Comparison of ENCODE assay signal across 8 cellular contexts in genomic region chr7:34748244-34749039, GRCh38.
DNase-seq lines count a peak whose midpoint lies in the region; ATAC-seq, FAIRE-seq and TF ChIP-seq lines count a peak whose summit lies in the region.

No MANE protein-coding gene starts in this region.

- H3K9me3 ChIP-seq in gastrocnemius medialis: no peaks in the 10 kb centered on the region
- H3K9me3 ChIP-seq in ascending aorta: no peaks in the 10 kb centered on the region
- H3K9me3 ChIP-seq in CD8-positive, alpha-beta memory T cell (ENCODE audit: low read length): no peaks in the 10 kb centered on the region

- intact Hi-C loops in gastrocnemius medialis (cut with DNase I; ENCODE audit: low total_unique reads) (no loop called here), ascending aorta (cut with DNase I) (no loop called here)

- H3K4me1 ChIP-seq in gastrocnemius medialis (no peaks in the 10 kb centered on the region), ascending aorta (no peaks in the 10 kb centered on the region)
- H3K4me1 ChIP-seq in CD8-positive, alpha-beta memory T cell (ENCODE audit: insufficient read depth, low read length): no peaks in the 10 kb centered on the region

- POLR2A ChIA-PET in activated CD4-positive, alpha-beta memory T cell treated with anti-CD3 and anti-CD28 coated beads, Interleukin-2, amount 10 ng/mL, durations not matched to agents 7 days and 5 days (lab: Charles Lee): no interaction called here
- POLR2A ChIA-PET in CD8-positive, alpha-beta memory T cell (lab: Charles Lee): no interaction called here

- CTCF ChIA-PET in activated CD4-positive, alpha-beta memory T cell treated with anti-CD3 and anti-CD28 coated beads, Interleukin-2, amount 10 ng/mL, durations not matched to agents 7 days and 5 days (lab: Charles Lee): no interaction called here
- CTCF ChIA-PET in CD8-positive, alpha-beta memory T cell (lab: Charles Lee): no interaction called here

- H3K27me3 ChIP-seq in gastrocnemius medialis (no peaks in the 10 kb centered on the region), ascending aorta (no peaks in the 10 kb centered on the region)
- H3K27me3 ChIP-seq in CD8-positive, alpha-beta memory T cell (ENCODE audit: insufficient read depth, low read length, poor library complexity, severe bottlenecking): no peaks in the 10 kb centered on the region

- H3K27ac ChIP-seq in gastrocnemius medialis (peak overlapping the region in 2 of 4 donors; percentile 3 to 37), ascending aorta (no peak overlapping the region)
- H3K27ac ChIP-seq in CD8-positive, alpha-beta memory T cell (ENCODE audit: low read depth, low read length): no peak overlapping the region

- no peak overlapping the region for H3K27ac Mint-ChIP-seq in activated CD4-positive, alpha-beta memory T cell treated with anti-CD3 and anti-CD28 coated beads, Interleukin-2, amount 10 ng/mL, durations not matched to agents 7 days and 5 days
- H3K27ac Mint-ChIP-seq in CD8-positive, alpha-beta memory T cell: no peak overlapping the region

- FAIRE-seq in H54 (lab: Jason Lieb, UNC): peak; percentile 75

- no peak overlapping the region for H3K4me3 Mint-ChIP-seq in activated CD4-positive, alpha-beta memory T cell treated with anti-CD3 and anti-CD28 coated beads, Interleukin-2, amount 10 ng/mL, durations not matched to agents 7 days and 5 days
- H3K4me3 Mint-ChIP-seq in CD8-positive, alpha-beta memory T cell: no peak overlapping the region

- H3K4me1 Mint-ChIP-seq in activated CD4-positive, alpha-beta memory T cell treated with anti-CD3 and anti-CD28 coated beads, Interleukin-2, amount 10 ng/mL, durations not matched to agents 7 days and 5 days: no peaks in the 10 kb centered on the region
- no peaks in the 10 kb centered on the region for H3K4me1 Mint-ChIP-seq in CD8-positive, alpha-beta memory T cell

- in situ Hi-C loops in gastrocnemius medialis (cut with MboI; ENCODE audit: low sequenced_read_pairs in 4 of 4): no loop called here

- no peaks in the 10 kb centered on the region for H3K9me3 Mint-ChIP-seq in activated CD4-positive, alpha-beta memory T cell treated with anti-CD3 and anti-CD28 coated beads, Interleukin-2, amount 10 ng/mL, durations not matched to agents 7 days and 5 days
- H3K9me3 Mint-ChIP-seq in CD8-positive, alpha-beta memory T cell: no peaks in the 10 kb centered on the region

- DNase-seq in H54 (ENCODE audit: insufficient read length, low spot score) (peak; percentile 87), NCI-H774 (lab: John Stamatoyannopoulos, UW) (peak; percentile 89), fibroblast of mammary gland (ENCODE audit: low read depth) (peak; percentile 9), gastrocnemius medialis (peak; percentile 17 to 35), NOMO-1 treated with dmso at 0.1 percent for 144 hours (lab: John Stamatoyannopoulos, UW; ENCODE audit: unreplicated experiment) (no peak), ascending aorta (ENCODE audit: low spot score in 2 of 2) (no peak)
- DNase-seq in activated CD4-positive, alpha-beta memory T cell treated with anti-CD3 and anti-CD28 coated beads, Interleukin-2, amount 10 ng/mL, durations not matched to agents 7 days and 5 days: no peak
- no peak for DNase-seq in CD8-positive, alpha-beta memory T cell

- peak; percentile 72 to 82 for ATAC-seq in gastrocnemius medialis

- H3K36me3 ChIP-seq in gastrocnemius medialis: no peaks in the 10 kb centered on the region
- no peaks in the 10 kb centered on the region for H3K36me3 ChIP-seq in ascending aorta
- H3K36me3 ChIP-seq in CD8-positive, alpha-beta memory T cell (ENCODE audit: insufficient read depth, low read length): no peaks in the 10 kb centered on the region

- no peaks in the 10 kb centered on the region for H3K27me3 Mint-ChIP-seq in activated CD4-positive, alpha-beta memory T cell treated with anti-CD3 and anti-CD28 coated beads, Interleukin-2, amount 10 ng/mL, durations not matched to agents 7 days and 5 days
- H3K27me3 Mint-ChIP-seq in CD8-positive, alpha-beta memory T cell: peaks cover 2 to 16% of the 10 kb centered on the region in 2 donors

- H3K4me3 ChIP-seq in fibroblast of mammary gland (ENCODE audit: control insufficient read depth, low read depth, low read length): no peak overlapping the region
- no peak overlapping the region for H3K4me3 ChIP-seq in gastrocnemius medialis
- no peak overlapping the region for H3K4me3 ChIP-seq in ascending aorta
- no peak overlapping the region for H3K4me3 ChIP-seq in CD8-positive, alpha-beta memory T cell (ENCODE audit: low read length)

- TF ChIP-seq POLR2A in H54 (IDR thresholded peaks at IDR 0.05; ENCODE audit: low read depth, low read length): no peak
- TF ChIP-seq POLR2A in gastrocnemius medialis (IDR thresholded peaks at IDR 0.05): no peak

- H3K36me3 Mint-ChIP-seq in activated CD4-positive, alpha-beta memory T cell treated with anti-CD3 and anti-CD28 coated beads, Interleukin-2, amount 10 ng/mL, durations not matched to agents 7 days and 5 days (ENCODE audit: low read depth): no peaks in the 10 kb centered on the region
- no peaks in the 10 kb centered on the region for H3K36me3 Mint-ChIP-seq in CD8-positive, alpha-beta memory T cell

- TF ChIP-seq CTCF in fibroblast of mammary gland (conservative IDR thresholded peaks at IDR 0.05; ENCODE audit: control insufficient read depth, insufficient read depth, low read depth, low read length): no peak
- TF ChIP-seq CTCF in gastrocnemius medialis (IDR thresholded peaks at IDR 0.05 in 4 of 5, conservative IDR thresholded peaks at IDR 0.05 in 1 of 5): no peak
- no peak for TF ChIP-seq CTCF in ascending aorta (IDR thresholded peaks at IDR 0.05)

Comparison
In these comparisons a context has a peak if more than half of its experiments do, and no peak if none do; other contexts are left out.
1. DNase-seq: peak in H54 (single experiment), NCI-H774 (single experiment), fibroblast of mammary gland (single experiment) and gastrocnemius medialis (2 of 2); none in NOMO-1 treated with dmso at 0.1 percent for 144 hours (single experiment), activated CD4-positive, alpha-beta memory T cell treated with anti-CD3 and anti-CD28 coated beads, Interleukin-2, amount 10 ng/mL, durations not matched to agents 7 days and 5 days (single experiment), ascending aorta (0 of 2) and CD8-positive, alpha-beta memory T cell (0 of 5).